In the genomic region with DNA sequence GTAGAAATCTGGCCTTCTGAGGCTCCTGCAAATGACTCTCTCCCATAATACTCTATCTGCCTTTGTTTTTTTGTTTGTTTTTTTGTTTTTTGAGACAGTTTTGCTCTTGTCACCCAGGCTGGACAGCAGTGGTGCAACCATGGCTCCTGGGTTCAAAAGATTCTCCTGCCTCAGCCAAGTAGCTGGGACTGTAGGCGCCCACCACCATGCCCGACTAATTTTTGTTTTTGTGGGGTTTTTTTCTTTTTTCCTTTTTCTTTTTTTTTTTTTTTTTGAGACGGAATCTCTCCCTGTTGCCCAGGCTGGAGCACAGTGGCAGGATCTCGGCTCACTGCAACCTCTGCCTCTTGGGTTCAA, we compare ENCODE assay signal across 17 cellular contexts.
"Had no signal": no experiment of that assay in that cellular context is flagged by ENCODE, and none has a peak within 500 bp of the region (broad histone marks: within the 10 kb centered on the region; RNA-seq: fewer than 3 reads in every experiment).

No MANE protein-coding gene starts in this region.

- H3K36me3 Mint-ChIP-seq: activated naive CD8-positive, alpha-beta T cell had no signal

- DNase-seq: activated CD4-positive, alpha-beta T cell treated with anti-CD3 and anti-CD28 coated beads for 4 hours; activated CD8-positive, alpha-beta memory T cell treated with anti-CD3 and anti-CD28 coated beads, Interleukin-2, amount 50 U/mL, for 4 hours; activated CD8-positive, alpha-beta T cell treated with anti-CD3 and anti-CD28 coated beads for 36 hours; activated gamma-delta T cell; activated naive CD4-positive, alpha-beta T cell treated with anti-CD3 and anti-CD28 coated beads for 36 hours; brain microvascular endothelial cell; MV-4-11; NCI-H1092 treated with DMSO at 0.1 percent for 48 hours; NCI-H1436; NCI-H187; NCI-H2081; NCI-H510A treated with DMSO at 0.1 percent for 48 hours; SHP77 had no signal

- H3K36me3 ChIP-seq: brain microvascular endothelial cell, cardiac muscle cell, MG63 had no signal

- H3K27me3 Mint-ChIP-seq: activated CD8-positive, alpha-beta T cell treated with anti-CD3 and anti-CD28 coated beads for 36 hours; activated naive CD8-positive, alpha-beta T cell had no signal

- H3K27me3 ChIP-seq: brain microvascular endothelial cell, cardiac muscle cell, MG63 had no signal

- H3K4me3 ChIP-seq: cardiac muscle cell, MG63 had no signal

- H3K4me3 Mint-ChIP-seq: activated CD8-positive, alpha-beta T cell treated with anti-CD3 and anti-CD28 coated beads for 36 hours; activated naive CD4-positive, alpha-beta T cell treated with anti-CD3 and anti-CD28 coated beads for 36 hours; activated naive CD8-positive, alpha-beta T cell; T-helper 1 cell treated with Interleukin-12 subunit alpha and Interleukin-12 subunit beta and Interleukin-4 antibody, amounts not matched to agents 30 μg/mL and 1 μg/mL, for 36 hours had no signal

- H3K27ac Mint-ChIP-seq: activated CD8-positive, alpha-beta T cell treated with anti-CD3 and anti-CD28 coated beads for 36 hours; activated naive CD4-positive, alpha-beta T cell treated with anti-CD3 and anti-CD28 coated beads for 36 hours; activated naive CD8-positive, alpha-beta T cell; T-helper 1 cell treated with Interleukin-12 subunit alpha and Interleukin-12 subunit beta and Interleukin-4 antibody, amounts not matched to agents 30 μg/mL and 1 μg/mL, for 36 hours had no signal

- H3K9me3 Mint-ChIP-seq: activated CD8-positive, alpha-beta T cell treated with anti-CD3 and anti-CD28 coated beads for 36 hours; activated naive CD4-positive, alpha-beta T cell treated with anti-CD3 and anti-CD28 coated beads for 36 hours; T-helper 1 cell treated with Interleukin-12 subunit alpha and Interleukin-12 subunit beta and Interleukin-4 antibody, amounts not matched to agents 30 μg/mL and 1 μg/mL, for 36 hours had no signal

- H3K9me3 ChIP-seq: MG63 had no signal

- H3K27ac ChIP-seq: brain microvascular endothelial cell had no signal
